In genomic region chr20:12966468-12967085, GRCh38 we compare ENCODE assay signal across 10 cellular contexts. TPM values are rescaled to one million over a fixed set of nuclear protein-coding genes. Genes with fewer than 3 reads are reported as not detected.
DNase-seq lines count a peak whose midpoint lies in the region; ATAC-seq, FAIRE-seq and TF ChIP-seq lines count a peak whose summit lies in the region.
"Had no signal": no experiment of that assay in that cellular context is flagged by ENCODE, and none has a peak within 500 bp of the region (broad histone marks: within the 10 kb centered on the region; RNA-seq: fewer than 3 reads in every experiment).

No MANE protein-coding gene starts in this region.

- H3K4me3 Mint-ChIP-seq in activated T-cell treated with anti-CD3 and anti-CD28 coated beads, Interleukin-2, amount 50 U/mL, for 4 hours, result no peak overlapping the region

- intact Hi-C loops in endothelial cell of umbilical vein (cut with micrococcal nuclease), result loop anchor here (1.0 kb wide), 1 partner anchor 41 kb away; no protein-coding TSS in a partner anchor
- intact Hi-C loops in pancreas (cut with DNase I), result loop anchor here in 2 of 3 donors (5.0 kb wide), 1 partner anchor 136 kb away; no protein-coding TSS in a partner anchor

- no peaks in the 10 kb centered on the region for H3K36me3 Mint-ChIP-seq in activated T-cell treated with anti-CD3 and anti-CD28 coated beads, Interleukin-2, amount 50 U/mL, for 4 hours (ENCODE audit: insufficient read depth)

- no peaks in the 10 kb centered on the region for H3K9me3 ChIP-seq in endothelial cell of umbilical vein (replicated peaks; ENCODE audit: control insufficient read depth, insufficient read depth, low read length)
- H3K9me3 ChIP-seq in pancreas, result no peaks in the 10 kb centered on the region

- H3K4me2 ChIP-seq in endothelial cell of umbilical vein (ENCODE audit: insufficient read depth, low read length), result no peak overlapping the region

- DNase-seq in ELR (ENCODE audit: low read depth) (peak; percentile 62), NCI-H345 (lab: John Stamatoyannopoulos, UW) (peak; percentile 39), endothelial cell of umbilical vein (ENCODE audit: low read depth, low spot score) (peak; percentile 45), pancreas (no peak), NK-92 (lab: John Stamatoyannopoulos, UW; ENCODE audit: unreplicated experiment) (no peak), NCI-H2196 (lab: John Stamatoyannopoulos, UW; ENCODE audit: unreplicated experiment) (no peak)
- no peak for DNase-seq in stimulated activated CD4-positive, alpha-beta T cell treated with anti-CD3 and anti-CD28 coated beads, Interleukin-4, amount 100 ng/mL, for 24 hours
- DNase-seq in activated T-cell treated with anti-CD3 and anti-CD28 coated beads, Interleukin-2, amount 50 U/mL, for 4 hours, result no peak
- DNase-seq: activated gamma-delta T cell, NCI-H2029 had no signal

- H4K20me1 ChIP-seq in endothelial cell of umbilical vein (replicated peaks; ENCODE audit: control insufficient read depth, extremely low read depth, insufficient read depth, low read length), result no peaks in the 10 kb centered on the region

- BruUV-seq in endothelial cell of umbilical vein (replicated peaks; lab: Mats Ljungman, UMichigan), result no TSS peak

- no peak for TF ChIP-seq POLR2A in endothelial cell of umbilical vein (IDR thresholded peaks at IDR 0.05; ENCODE audit: low read depth, low read length)

- dilution Hi-C loops in endothelial cell of umbilical vein (cut with MboI; ENCODE audit: extremely low pct_ligation_motif_present, low sequenced_read_pairs), result no loop called here

- WGBS in pancreas, 2 donors, result 0 to 78% methylated on average over 1 of the region's 1 CpG

- H3K79me2 ChIP-seq in endothelial cell of umbilical vein (ENCODE audit: control insufficient read depth, insufficient read depth, low read length), result no peaks in the 10 kb centered on the region

- TF ChIP-seq CTCF in endothelial cell of umbilical vein (IDR thresholded peaks at IDR 0.05; ENCODE audit: extremely low read depth in 1 of 2, insufficient read depth in 1 of 2, low read depth in 1 of 2, low read length in 2 of 2) (peak; percentile 8 to 16), pancreas (IDR thresholded peaks at IDR 0.05) (no peak)

- H3K27ac ChIP-seq in endothelial cell of umbilical vein (ENCODE audit: insufficient read depth, low read depth, low read length) (no peak overlapping the region), pancreas (no peak overlapping the region)

- H3K4me3 ChIP-seq in endothelial cell of umbilical vein (replicated peaks in 1 of 3; ENCODE audit: insufficient read depth in 1 of 3, low read depth in 1 of 3, low read length in 3 of 3) (no peak overlapping the region), pancreas (no peak overlapping the region)

- FAIRE-seq in endothelial cell of umbilical vein (lab: Jason Lieb, UNC) (peak; percentile 33), pancreas (lab: Jason Lieb, UNC) (no peak)

- H3K27me3 ChIP-seq in endothelial cell of umbilical vein (ENCODE audit: control insufficient read depth in 2 of 2, insufficient read depth in 2 of 2, low read length in 2 of 2) (peaks cover 0 to 6% of the 10 kb centered on the region in 2 experiments), pancreas (no peaks in the 10 kb centered on the region)

- H2AFZ ChIP-seq in endothelial cell of umbilical vein (ENCODE audit: low read depth, low read length), result no peak overlapping the region

- CTCF ChIA-PET in endothelial cell of umbilical vein (lab: Charles Lee), result interaction anchor here (0.6 to 11.3 kb wide), 10 partner anchors 26 to 1290 kb away, joined by 3 to 299 read pairs (median 4); no protein-coding TSS in a partner anchor

- H3K36me3 ChIP-seq in endothelial cell of umbilical vein (ENCODE audit: control insufficient read depth in 2 of 2, extremely low read depth in 1 of 2, insufficient read depth in 2 of 2, low read length in 2 of 2), result no peaks in the 10 kb centered on the region
- no peaks in the 10 kb centered on the region for H3K36me3 ChIP-seq in pancreas

- no peaks in the 10 kb centered on the region for H3K27me3 Mint-ChIP-seq in activated T-cell treated with anti-CD3 and anti-CD28 coated beads, Interleukin-2, amount 50 U/mL, for 4 hours (ENCODE audit: low read depth)

- H3K4me1 Mint-ChIP-seq in activated T-cell treated with anti-CD3 and anti-CD28 coated beads, Interleukin-2, amount 50 U/mL, for 4 hours (ENCODE audit: low read depth), result peaks cover 2% of the 10 kb centered on the region

- H3K9ac ChIP-seq in endothelial cell of umbilical vein (replicated peaks; ENCODE audit: extremely low read depth, insufficient read depth, low read length), result no peak overlapping the region

- H3K9me3 Mint-ChIP-seq in activated T-cell treated with anti-CD3 and anti-CD28 coated beads, Interleukin-2, amount 50 U/mL, for 4 hours, result no peaks in the 10 kb centered on the region

- POLR2A ChIA-PET in endothelial cell of umbilical vein (lab: Charles Lee), result no interaction called here

- H3K4me1 ChIP-seq in endothelial cell of umbilical vein (ENCODE audit: control insufficient read depth, extremely low read depth, insufficient read depth, low read length) (peaks cover 3% of the 10 kb centered on the region), pancreas (no peaks in the 10 kb centered on the region)

- peak in 3 of 4 donors; percentile 33 to 56 (median 42) for ATAC-seq in pancreas
- no peak for ATAC-seq in activated T-cell treated with anti-CD3 and anti-CD28 coated beads, Interleukin-2, amount 50 U/mL, for 4 hours

- H3K9me1 ChIP-seq in endothelial cell of umbilical vein (replicated peaks; ENCODE audit: control insufficient read depth, extremely low read depth, insufficient read depth, low read length), result no peaks in the 10 kb centered on the region

TF ChIP-seq in endothelial cell of umbilical vein, 7 proteins besides CTCF, POLR2A, EP300 and RAD21:
- TF ChIP-seq MAX (IDR thresholded peaks at IDR 0.05; ENCODE audit: insufficient read depth, insufficient read length), result no peak
- TF ChIP-seq POLR2AphosphoS5 (IDR thresholded peaks at IDR 0.05; ENCODE audit: insufficient read depth, low read depth, low read length), result no peak
- TF ChIP-seq FOS (IDR thresholded peaks at IDR 0.05; ENCODE audit: borderline replicate concordance, insufficient read depth, low read length), result no peak
- no peak for TF ChIP-seq EZH2 (IDR thresholded peaks at IDR 0.05; ENCODE audit: borderline replicate concordance, low read depth, low read length, severe bottlenecking)

RNA-seq across cellular contexts. Expression of gene SPTLC3, which starts 42.2 kb away (rescaled TPM):
- total RNA-seq in endothelial cell of umbilical vein, result 0.23 and 0.29 TPM in 2 replicates
- 0.05 and 0.35 TPM in 2 replicates for polyA plus RNA-seq in endothelial cell of umbilical vein
- 0.15 and 0.16 TPM in 2 replicates for polyA plus RNA-seq in endothelial cell of umbilical vein (2011; cell fraction: cytosol; rRNA removed)
- 0.13 and 0.17 TPM in 2 replicates for polyA plus RNA-seq in endothelial cell of umbilical vein (2011; cell fraction: nucleus; rRNA removed)
- 0.03 and 0.30 TPM in 2 replicates for polyA plus RNA-seq in endothelial cell of umbilical vein (2012)
- polyA minus RNA-seq in endothelial cell of umbilical vein, result 0.08 TPM in 1 of 2 replicates, not detected in the other
- not detected for polyA minus RNA-seq in endothelial cell of umbilical vein (2011; cell fraction: cytosol; rRNA and poly(A)+ RNA removed)
- 0.19 and 0.34 TPM in 2 replicates for polyA minus RNA-seq in endothelial cell of umbilical vein (2011; cell fraction: nucleus; rRNA and poly(A)+ RNA removed)
- 1 to 10 TPM; 2.6 to 9.3 (median 5.5) TPM for total RNA-seq in pancreas
- 1 to 10 TPM; 1.5 TPM for polyA plus RNA-seq in pancreas
- under 1 TPM; 0.16 to 0.71 (median 0.23) TPM for total RNA-seq in activated T-cell treated with anti-CD3 and anti-CD28 coated beads, Interleukin-2, amount 50 U/mL, for 4 hours

Comparison
In these comparisons a context has a peak if more than half of its experiments do, and no peak if none do; other contexts are left out.
1. DNase-seq: peak in ELR (single experiment), NCI-H345 (single experiment) and endothelial cell of umbilical vein (single experiment); none in pancreas (0 of 6), stimulated activated CD4-positive, alpha-beta T cell treated with anti-CD3 and anti-CD28 coated beads, Interleukin-4, amount 100 ng/mL, for 24 hours (single experiment), activated T-cell treated with anti-CD3 and anti-CD28 coated beads, Interleukin-2, amount 50 U/mL, for 4 hours (single experiment), NK-92 (single experiment) and NCI-H2196 (single experiment).
2. CTCF ChIP-seq: peak in endothelial cell of umbilical vein (2 of 2); none in pancreas (0 of 4).
3. ATAC-seq: peak in pancreas (3 of 4); none in activated T-cell treated with anti-CD3 and anti-CD28 coated beads, Interleukin-2, amount 50 U/mL, for 4 hours (0 of 2).